1 cellular context compared by ENCODE assay signal in the genomic region with DNA sequence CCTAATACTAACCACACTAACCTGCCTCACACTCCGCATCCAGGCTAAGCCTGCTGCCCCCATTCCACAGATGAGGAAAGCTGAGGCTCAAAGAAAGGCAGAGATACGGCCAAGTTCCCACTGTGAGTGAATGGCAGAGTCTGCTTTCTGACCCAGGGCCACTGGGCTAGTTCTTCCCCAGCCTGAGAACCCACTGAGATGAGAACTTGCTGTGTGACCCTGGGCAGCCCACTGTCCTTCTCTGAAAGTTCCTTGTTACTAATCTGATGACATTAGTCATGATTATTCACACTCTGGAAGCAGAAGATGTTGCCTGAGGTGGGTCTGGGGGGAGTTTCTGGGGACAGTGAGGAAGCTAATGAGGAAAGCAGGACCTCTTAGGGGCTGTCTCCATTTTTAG.
TF ChIP-seq lines count a peak whose summit lies in the region.

No MANE protein-coding gene starts in this region.

TF ChIP-seq in IMR-90, 13 proteins besides CTCF, POLR2A, EP300 and RAD21:
- TF ChIP-seq SMC3 (IDR thresholded peaks at IDR 0.05; ENCODE audit: low read depth, low read length) (no peak), RFX5 (IDR thresholded peaks at IDR 0.05; ENCODE audit: low read depth, low read length) (no peak), MAFK (IDR thresholded peaks at IDR 0.05; ENCODE audit: low read depth, low read length) (no peak), CHD1 (IDR thresholded peaks at IDR 0.05; ENCODE audit: low read depth, low read length) (no peak), BHLHE40 (IDR thresholded peaks at IDR 0.05; ENCODE audit: low read depth, low read length) (no peak), FOS (IDR thresholded peaks at IDR 0.05; ENCODE audit: low read depth, low read length) (no peak), NFE2L2 (IDR thresholded peaks at IDR 0.05; ENCODE audit: low read depth, low read length) (no peak), MXI1 (IDR thresholded peaks at IDR 0.05; ENCODE audit: borderline replicate concordance, low read depth, low read length) (no peak), RCOR1 (IDR thresholded peaks at IDR 0.05; ENCODE audit: insufficient replicate concordance, low read length) (no peak), MAZ (IDR thresholded peaks at IDR 0.05; ENCODE audit: borderline replicate concordance, low read depth, low read length) (no peak), CEBPB (IDR thresholded peaks at IDR 0.05; ENCODE audit: low read depth, low read length) (no peak)
- TF ChIP-seq, protein P1, sequence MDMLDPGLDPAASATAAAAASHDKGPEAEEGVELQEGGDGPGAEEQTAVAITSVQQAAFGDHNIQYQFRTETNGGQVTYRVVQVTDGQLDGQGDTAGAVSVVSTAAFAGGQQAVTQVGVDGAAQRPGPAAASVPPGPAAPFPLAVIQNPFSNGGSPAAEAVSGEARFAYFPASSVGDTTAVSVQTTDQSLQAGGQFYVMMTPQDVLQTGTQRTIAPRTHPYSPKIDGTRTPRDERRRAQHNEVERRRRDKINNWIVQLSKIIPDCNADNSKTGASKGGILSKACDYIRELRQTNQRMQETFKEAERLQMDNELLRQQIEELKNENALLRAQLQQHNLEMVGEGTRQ (IDR thresholded peaks at IDR 0.05; ENCODE audit: low read depth, low read length), result no peak
- TF ChIP-seq, protein P2, sequence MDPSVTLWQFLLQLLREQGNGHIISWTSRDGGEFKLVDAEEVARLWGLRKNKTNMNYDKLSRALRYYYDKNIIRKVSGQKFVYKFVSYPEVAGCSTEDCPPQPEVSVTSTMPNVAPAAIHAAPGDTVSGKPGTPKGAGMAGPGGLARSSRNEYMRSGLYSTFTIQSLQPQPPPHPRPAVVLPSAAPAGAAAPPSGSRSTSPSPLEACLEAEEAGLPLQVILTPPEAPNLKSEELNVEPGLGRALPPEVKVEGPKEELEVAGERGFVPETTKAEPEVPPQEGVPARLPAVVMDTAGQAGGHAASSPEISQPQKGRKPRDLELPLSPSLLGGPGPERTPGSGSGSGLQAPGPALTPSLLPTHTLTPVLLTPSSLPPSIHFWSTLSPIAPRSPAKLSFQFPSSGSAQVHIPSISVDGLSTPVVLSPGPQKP (IDR thresholded peaks at IDR 0.05; ENCODE audit: borderline replicate concordance, low read depth, low read length), result no peak
